ENCODE assay signal across 10 cellular contexts in the genomic region with DNA sequence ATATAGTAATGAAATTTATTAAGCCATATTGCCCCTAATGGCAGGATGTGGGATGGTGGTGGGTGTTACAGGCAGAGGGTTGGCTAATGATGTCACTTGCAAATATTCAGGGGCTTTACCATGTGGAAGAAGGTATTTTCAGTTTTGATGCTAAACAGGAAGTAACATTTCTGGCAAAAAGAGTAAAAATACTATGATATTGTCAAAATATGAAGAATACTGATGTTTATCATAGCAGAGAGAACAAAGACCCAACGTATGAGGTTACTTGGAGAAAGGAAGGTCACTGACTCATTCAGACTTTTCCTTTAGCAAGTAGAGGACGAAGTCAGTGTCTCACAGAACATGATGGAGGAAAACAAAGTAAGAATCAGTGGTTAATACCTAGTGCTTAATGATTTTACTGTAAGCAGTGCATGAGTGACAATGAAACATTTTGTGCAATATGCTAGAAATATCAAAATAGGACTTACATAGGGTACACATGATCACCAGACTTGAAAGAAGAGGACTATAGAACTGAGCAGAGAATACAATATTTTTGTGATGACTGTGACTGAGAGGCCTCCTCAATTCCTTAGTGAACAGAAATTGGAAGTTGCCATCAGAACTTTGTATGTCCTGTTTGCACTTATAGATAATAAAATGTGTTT.
A peak's percentile ranks its signal among the peaks of the same experiment; 100 is the strongest.
DNase-seq lines count a peak whose midpoint lies in the region; ATAC-seq and TF ChIP-seq lines count a peak whose summit lies in the region.
"Had no signal": no experiment of that assay in that cellular context is flagged by ENCODE, and none has a peak within 500 bp of the region (broad histone marks: within the 10 kb centered on the region; RNA-seq: fewer than 3 reads in every experiment).

No MANE protein-coding gene starts in this region.

- DNase-seq in DND-41 (no peak), NCI-H2081 treated with DMSO at 0.1 percent for 48 hours (lab: John Stamatoyannopoulos, UW) (no peak), mesothelial cell of epicardium (ENCODE audit: low spot score in 2 of 2, unreplicated experiment in 2 of 2) (no peak), endothelial cell (ENCODE audit: low spot score) (no peak)
- no peak for DNase-seq in stimulated activated effector memory CD8-positive, alpha-beta T cell treated with anti-CD3 and anti-CD28 coated beads, Interleukin-12 subunit alpha, Interleukin-12 subunit beta, amount 100 ng/mL, for 72 hours (ENCODE audit: low spot score in 2 of 2)
- DNase-seq: activated CD8-positive, alpha-beta memory T cell treated with anti-CD3 and anti-CD28 coated beads for 24 hours; retina had no signal

- H3K4me3 ChIP-seq in DND-41 (ENCODE audit: low read depth in 1 of 2, low read length in 2 of 2), result no peak overlapping the region

- no peak overlapping the region for H3K4me2 ChIP-seq in DND-41 (ENCODE audit: insufficient read depth, low read length)

- H3K79me2 ChIP-seq in DND-41 (ENCODE audit: insufficient read depth, low read length), result no peaks in the 10 kb centered on the region

- H3K4me3 Mint-ChIP-seq in mesothelial cell of epicardium (no peak overlapping the region), endothelial cell (ENCODE audit: unreplicated experiment) (no peak overlapping the region)
- no peak overlapping the region for H3K4me3 Mint-ChIP-seq in stimulated activated effector memory CD8-positive, alpha-beta T cell treated with anti-CD3 and anti-CD28 coated beads, Interleukin-12 subunit alpha, Interleukin-12 subunit beta, amount 100 ng/mL, for 72 hours

- no peaks in the 10 kb centered on the region for H3K27me3 ChIP-seq in DND-41 (ENCODE audit: insufficient read depth, low read length, poor library complexity)

- H3K36me3 ChIP-seq in DND-41 (ENCODE audit: insufficient read depth, low read length), result no peaks in the 10 kb centered on the region

- H3K4me1 Mint-ChIP-seq in mesothelial cell of epicardium (peaks cover 4% of the 10 kb centered on the region), endothelial cell (ENCODE audit: unreplicated experiment) (no peaks in the 10 kb centered on the region)
- no peaks in the 10 kb centered on the region for H3K4me1 Mint-ChIP-seq in stimulated activated effector memory CD8-positive, alpha-beta T cell treated with anti-CD3 and anti-CD28 coated beads, Interleukin-12 subunit alpha, Interleukin-12 subunit beta, amount 100 ng/mL, for 72 hours

- H3K36me3 Mint-ChIP-seq in mesothelial cell of epicardium, result no peaks in the 10 kb centered on the region
- no peaks in the 10 kb centered on the region for H3K36me3 Mint-ChIP-seq in stimulated activated effector memory CD8-positive, alpha-beta T cell treated with anti-CD3 and anti-CD28 coated beads, Interleukin-12 subunit alpha, Interleukin-12 subunit beta, amount 100 ng/mL, for 72 hours
- H3K36me3 Mint-ChIP-seq in endothelial cell (ENCODE audit: low read depth, unreplicated experiment), result no peaks in the 10 kb centered on the region

- H3K27me3 Mint-ChIP-seq in mesothelial cell of epicardium (ENCODE audit: low read depth), result no peaks in the 10 kb centered on the region
- peaks cover 6% of the 10 kb centered on the region for H3K27me3 Mint-ChIP-seq in endothelial cell (ENCODE audit: unreplicated experiment)

- no peak overlapping the region for H3K27ac ChIP-seq in DND-41 (ENCODE audit: low read length)

- H3K9ac ChIP-seq in DND-41 (ENCODE audit: low read depth, low read length), result no peak overlapping the region

- ATAC-seq in DND-41 (ENCODE audit: insufficient read depth, low read depth) (peak; percentile 67), GM19324 (IDR thresholded peaks at IDR 0.05; ENCODE audit: low FRiP score, unreplicated experiment) (peak; percentile 58), HG02763 (IDR thresholded peaks at IDR 0.05; ENCODE audit: unreplicated experiment) (peak; percentile 71), HG03558 (IDR thresholded peaks at IDR 0.05; ENCODE audit: extremely low read depth, unreplicated experiment) (peak; percentile 71)
- no peak for ATAC-seq in stimulated activated effector memory CD8-positive, alpha-beta T cell treated with anti-CD3 and anti-CD28 coated beads, Interleukin-12 subunit alpha, Interleukin-12 subunit beta, amount 100 ng/mL, for 72 hours

- H3K9me3 ChIP-seq in DND-41 (ENCODE audit: insufficient read depth, low read length, severe bottlenecking), result no peaks in the 10 kb centered on the region

- no peak for TF ChIP-seq CTCF in DND-41 (IDR thresholded peaks at IDR 0.05; ENCODE audit: borderline replicate concordance, extremely low read depth, low read length, poor library complexity, severe bottlenecking)
- TF ChIP-seq CTCF in mesothelial cell of epicardium (IDR thresholded peaks at IDR 0.05; ENCODE audit: unreplicated experiment), result no peak
- no peak for TF ChIP-seq CTCF in endothelial cell (IDR thresholded peaks at IDR 0.05; ENCODE audit: unreplicated experiment)

- H2AFZ ChIP-seq in DND-41 (ENCODE audit: low read depth, low read length), result no peak overlapping the region

- H3K9me3 Mint-ChIP-seq in mesothelial cell of epicardium (no peaks in the 10 kb centered on the region), endothelial cell (ENCODE audit: unreplicated experiment) (no peaks in the 10 kb centered on the region)
- H3K9me3 Mint-ChIP-seq in stimulated activated effector memory CD8-positive, alpha-beta T cell treated with anti-CD3 and anti-CD28 coated beads, Interleukin-12 subunit alpha, Interleukin-12 subunit beta, amount 100 ng/mL, for 72 hours, result no peaks in the 10 kb centered on the region

- no peak overlapping the region for H3K27ac Mint-ChIP-seq in mesothelial cell of epicardium
- no peak overlapping the region for H3K27ac Mint-ChIP-seq in stimulated activated effector memory CD8-positive, alpha-beta T cell treated with anti-CD3 and anti-CD28 coated beads, Interleukin-12 subunit alpha, Interleukin-12 subunit beta, amount 100 ng/mL, for 72 hours
- no peak overlapping the region for H3K27ac Mint-ChIP-seq in endothelial cell (ENCODE audit: unreplicated experiment)

- H4K20me1 ChIP-seq in DND-41 (ENCODE audit: insufficient read depth, low read length), result no peaks in the 10 kb centered on the region

- H3K4me1 ChIP-seq in DND-41 (ENCODE audit: insufficient read depth, low read length), result no peaks in the 10 kb centered on the region
